ENCODE assay signal across 1 cellular context in the genomic region with DNA sequence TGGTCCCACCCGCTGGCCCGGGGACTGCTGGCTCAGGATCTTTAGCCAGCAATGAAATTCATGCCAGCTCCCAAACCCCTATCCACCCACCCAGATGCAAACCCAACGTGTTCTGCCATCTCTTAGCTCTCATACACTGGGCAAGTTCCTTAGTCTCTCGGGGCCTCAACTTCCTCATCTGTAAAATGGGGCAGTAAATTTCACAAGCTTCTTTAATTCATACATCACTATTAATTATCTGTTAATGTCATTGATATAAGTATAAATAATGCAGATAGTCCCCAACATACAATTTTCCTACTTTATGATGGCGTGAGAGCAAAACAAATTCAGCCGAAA.
TF ChIP-seq lines count a peak whose summit lies in the region.

No MANE protein-coding gene starts in this region.

TF ChIP-seq in IMR-90, 13 proteins besides CTCF, POLR2A, EP300 and RAD21 (continued from another document):
- TF ChIP-seq MXI1 (IDR thresholded peaks at IDR 0.05; ENCODE audit: borderline replicate concordance, low read depth, low read length) (no peak), NFE2L2 (IDR thresholded peaks at IDR 0.05; ENCODE audit: low read depth, low read length) (no peak), RFX5 (IDR thresholded peaks at IDR 0.05; ENCODE audit: low read depth, low read length) (no peak)
